Comparison of ENCODE assay signal across 8 cellular contexts in the genomic region with DNA sequence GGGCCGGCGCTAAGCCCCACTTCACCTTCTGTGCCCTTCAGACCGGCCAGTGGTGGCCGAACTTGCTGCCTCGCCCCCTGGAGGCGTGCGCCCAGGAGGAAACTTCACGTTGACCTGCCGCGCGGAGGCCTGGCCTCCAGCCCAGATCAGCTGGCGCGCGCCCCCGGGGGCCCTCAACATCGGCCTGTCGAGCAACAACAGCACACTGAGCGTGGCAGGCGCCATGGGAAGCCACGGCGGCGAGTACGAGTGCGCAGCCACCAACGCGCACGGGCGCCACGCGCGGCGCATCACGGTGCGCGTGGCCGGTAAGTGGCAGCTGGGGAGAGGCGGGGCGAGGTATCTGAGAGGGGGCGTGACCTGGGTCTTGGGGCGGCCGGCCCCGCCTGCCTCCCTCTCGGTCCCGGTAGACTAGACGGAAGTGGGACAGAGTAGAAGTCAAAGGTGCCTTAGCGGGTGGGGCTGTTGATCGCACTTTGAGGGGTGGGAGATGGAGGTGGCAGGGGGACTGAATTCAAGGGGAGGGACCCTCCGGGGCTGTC. TPM values are rescaled to one million over a fixed set of nuclear protein-coding genes. Genes with fewer than 3 reads are reported as not detected.
DNase-seq lines count a peak whose midpoint lies in the region; ATAC-seq and TF ChIP-seq lines count a peak whose summit lies in the region.

No MANE protein-coding gene starts in this region.

- no peak for TF ChIP-seq CTCF in Caco-2 (IDR thresholded peaks at IDR 0.05; ENCODE audit: insufficient read depth in 1 of 2, low read depth in 1 of 2, low read length in 1 of 2, severe bottlenecking in 1 of 2, unreplicated experiment in 1 of 2)

- H3K4me1 Mint-ChIP-seq in Caco-2 (ENCODE audit: low read depth, unreplicated experiment) = peaks cover 9% of the 10 kb centered on the region
- H3K4me1 Mint-ChIP-seq in activated CD8-positive, alpha-beta T cell treated with anti-CD3 and anti-CD28 coated beads, Interleukin-2, amount 10 ng/mL, durations not matched to agents 7 days and 5 days (ENCODE audit: low read depth) = peaks cover 53% of the 10 kb centered on the region

- peaks cover 4% of the 10 kb centered on the region for H3K4me1 ChIP-seq in Caco-2

- H3K27me3 Mint-ChIP-seq in Caco-2 (ENCODE audit: insufficient read depth, unreplicated experiment) = peaks cover 4% of the 10 kb centered on the region
- H3K27me3 Mint-ChIP-seq in activated CD8-positive, alpha-beta T cell treated with anti-CD3 and anti-CD28 coated beads, Interleukin-2, amount 10 ng/mL, durations not matched to agents 7 days and 5 days (ENCODE audit: low read depth) = peaks cover 56% of the 10 kb centered on the region

- no peaks in the 10 kb centered on the region for H3K9me3 Mint-ChIP-seq in Caco-2 (ENCODE audit: unreplicated experiment)
- H3K9me3 Mint-ChIP-seq in activated CD8-positive, alpha-beta T cell treated with anti-CD3 and anti-CD28 coated beads, Interleukin-2, amount 10 ng/mL, durations not matched to agents 7 days and 5 days (ENCODE audit: insufficient read depth) = no peaks in the 10 kb centered on the region

- no peak overlapping the region for H3K4me3 ChIP-seq in Caco-2 (ENCODE audit: low read depth, low read length)

- no peaks in the 10 kb centered on the region for H3K9me3 ChIP-seq in Caco-2

- intact Hi-C loops in Caco-2 (cut with micrococcal nuclease; ENCODE audit: unreplicated experiment) = no loop called here

- POLR2A ChIA-PET in Caco-2 (lab: Charles Lee) = no interaction called here
- POLR2A ChIA-PET in activated CD8-positive, alpha-beta T cell treated with anti-CD3 and anti-CD28 coated beads, Interleukin-2, amount 10 ng/mL, durations not matched to agents 7 days and 5 days (lab: Charles Lee) = interaction anchor here (0.8 kb wide), 1 partner anchor 24 kb away, joined by 3 read pairs; a partner anchor contains a TSS

- no peak for DNase-seq in Caco-2
- DNase-seq in activated CD8-positive, alpha-beta T cell treated with anti-CD3 and anti-CD28 coated beads, Interleukin-2, amount 10 ng/mL, durations not matched to agents 7 days and 5 days = peak; percentile 80
- peak; percentile 88 for DNase-seq in germinal center (ENCODE audit: low spot score)
- peak; percentile 54 for DNase-seq in stimulated activated CD4-positive, alpha-beta T cell treated with anti-CD3 and anti-CD28 coated beads, Interleukin-4, amount 100 ng/mL, for 1 hour
- no peak for DNase-seq in LoVo (ENCODE audit: low spot score)
- DNase-seq in NCI-H128 (lab: John Stamatoyannopoulos, UW; ENCODE audit: unreplicated experiment) = no peak

- peaks cover 7% of the 10 kb centered on the region for H3K36me3 Mint-ChIP-seq in Caco-2 (ENCODE audit: insufficient read depth, unreplicated experiment)
- peaks cover 7% of the 10 kb centered on the region for H3K36me3 Mint-ChIP-seq in activated CD8-positive, alpha-beta T cell treated with anti-CD3 and anti-CD28 coated beads, Interleukin-2, amount 10 ng/mL, durations not matched to agents 7 days and 5 days (ENCODE audit: low read depth)

- peak overlapping the region; percentile 52 for H3K4me3 Mint-ChIP-seq in Caco-2 (ENCODE audit: unreplicated experiment)
- peak overlapping the region; percentile 68 for H3K4me3 Mint-ChIP-seq in activated CD8-positive, alpha-beta T cell treated with anti-CD3 and anti-CD28 coated beads, Interleukin-2, amount 10 ng/mL, durations not matched to agents 7 days and 5 days

- CTCF ChIA-PET in Caco-2 (lab: Charles Lee) = no interaction called here
- CTCF ChIA-PET in activated CD8-positive, alpha-beta T cell treated with anti-CD3 and anti-CD28 coated beads, Interleukin-2, amount 10 ng/mL, durations not matched to agents 7 days and 5 days (lab: Charles Lee) = interaction anchor here (0.8 to 1.6 kb wide), 6 partner anchors 9 to 120 kb away, joined by 3 to 7 read pairs (median 3); a partner anchor contains a TSS

- no peaks in the 10 kb centered on the region for H3K27me3 ChIP-seq in Caco-2 (replicated peaks; ENCODE audit: control insufficient read depth, insufficient read depth, low read length)

- BruUV-seq in Caco-2 (replicated peaks; lab: Mats Ljungman, UMichigan) = no TSS peak

- ATAC-seq in HG03108 (IDR thresholded peaks at IDR 0.05; ENCODE audit: unreplicated experiment) (peak; percentile 46), HG03520 (IDR thresholded peaks at IDR 0.05; ENCODE audit: unreplicated experiment) (no peak)
- peak; percentile 72 for ATAC-seq in activated CD8-positive, alpha-beta T cell treated with anti-CD3 and anti-CD28 coated beads, Interleukin-2, amount 10 ng/mL, durations not matched to agents 7 days and 5 days

- H3K27ac Mint-ChIP-seq in Caco-2 (ENCODE audit: unreplicated experiment) = no peak overlapping the region
- H3K27ac Mint-ChIP-seq in activated CD8-positive, alpha-beta T cell treated with anti-CD3 and anti-CD28 coated beads, Interleukin-2, amount 10 ng/mL, durations not matched to agents 7 days and 5 days = peak overlapping the region; percentile 71

- no peaks in the 10 kb centered on the region; the same call in 1 of the 2 replicates for H3K36me3 ChIP-seq in Caco-2 (ENCODE audit: control insufficient read depth, insufficient read depth, low read length)

RNA-seq across cellular contexts. Expression of a gene that starts 5.6 kb away (rescaled TPM):
- total RNA-seq in Caco-2 (2022) = 2.5 and 3.2 TPM in 2 replicates
- total RNA-seq in activated CD8-positive, alpha-beta T cell treated with anti-CD3 and anti-CD28 coated beads, Interleukin-2, amount 10 ng/mL, durations not matched to agents 7 days and 5 days = under 1 TPM; 0.29 to 0.57 TPM

RNA-seq across cellular contexts. Expression of a gene that starts 8.6 kb away (rescaled TPM):
- total RNA-seq in Caco-2 (2022) = 9.0 and 9.4 TPM in 2 replicates
- 1 to 10 TPM in 1 of 2 experiments, under 1 TPM in 1; 0.99 to 1.1 TPM for total RNA-seq in activated CD8-positive, alpha-beta T cell treated with anti-CD3 and anti-CD28 coated beads, Interleukin-2, amount 10 ng/mL, durations not matched to agents 7 days and 5 days

RNA-seq across cellular contexts. Expression of a gene that starts 14.2 kb away (rescaled TPM):
- 2.5 and 3.8 TPM in 2 replicates for total RNA-seq in Caco-2 (2022)
- 1 to 10 TPM; 3.4 to 3.8 TPM for total RNA-seq in activated CD8-positive, alpha-beta T cell treated with anti-CD3 and anti-CD28 coated beads, Interleukin-2, amount 10 ng/mL, durations not matched to agents 7 days and 5 days

RNA-seq across cellular contexts. Expression of a gene that starts 20.4 kb away (rescaled TPM):
- total RNA-seq in Caco-2 (2022) = 28.7 and 30.3 TPM in 2 replicates
- total RNA-seq in activated CD8-positive, alpha-beta T cell treated with anti-CD3 and anti-CD28 coated beads, Interleukin-2, amount 10 ng/mL, durations not matched to agents 7 days and 5 days = 1 to 10 TPM; 8.2 to 9.4 TPM

RNA-seq across cellular contexts. Expression of a gene that starts 24.5 kb away (rescaled TPM):
- total RNA-seq in Caco-2 (2022) = 15.7 and 17.9 TPM in 2 replicates
- 10 to 100 TPM; 10.7 to 11.1 TPM for total RNA-seq in activated CD8-positive, alpha-beta T cell treated with anti-CD3 and anti-CD28 coated beads, Interleukin-2, amount 10 ng/mL, durations not matched to agents 7 days and 5 days

Comparison
In these comparisons a context has a peak if more than half of its experiments do, and no peak if none do; other contexts are left out.
1. DNase-seq: peak in activated CD8-positive, alpha-beta T cell treated with anti-CD3 and anti-CD28 coated beads, Interleukin-2, amount 10 ng/mL, durations not matched to agents 7 days and 5 days (single experiment), germinal center (single experiment) and stimulated activated CD4-positive, alpha-beta T cell treated with anti-CD3 and anti-CD28 coated beads, Interleukin-4, amount 100 ng/mL, for 1 hour (single experiment); none in Caco-2 (0 of 2), LoVo (single experiment) and NCI-H128 (single experiment).